ENCODE assay signal across 9 cellular contexts in the genomic region with DNA sequence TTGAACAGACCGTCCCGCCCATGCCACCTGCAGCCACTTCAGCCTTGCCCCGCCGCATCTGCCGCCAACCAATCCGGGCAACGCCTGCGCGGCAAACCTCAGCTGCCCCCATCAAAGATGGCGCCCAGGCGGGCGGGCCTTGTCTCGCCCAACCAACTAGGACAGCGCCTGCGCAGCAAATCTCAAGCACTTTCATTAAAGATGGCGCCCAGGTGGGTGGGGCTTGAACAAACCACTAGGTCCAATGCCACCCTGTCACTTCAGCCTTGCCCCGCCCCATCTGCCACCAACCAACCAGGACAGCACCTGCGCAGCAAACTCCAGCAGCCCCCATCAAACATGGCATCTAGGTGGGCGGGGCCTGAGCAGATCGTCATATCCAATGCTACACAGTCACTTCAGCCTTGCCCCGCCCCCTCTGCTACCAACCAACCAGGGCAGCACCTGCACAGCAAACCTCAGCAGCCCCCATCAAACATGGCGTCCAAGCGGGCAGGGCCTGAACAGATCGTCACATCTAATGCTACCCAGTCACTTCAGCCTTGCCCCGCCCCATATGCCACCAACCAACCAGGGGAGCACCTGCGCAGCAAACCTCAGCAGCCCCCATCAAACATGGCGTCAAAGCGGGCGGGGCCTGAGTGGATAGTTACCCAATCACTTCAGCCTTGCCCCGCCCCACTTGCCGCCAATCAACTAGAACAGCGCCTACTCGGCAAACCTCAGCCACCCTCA. TPM values are rescaled to one million over a fixed set of nuclear protein-coding genes. Genes with fewer than 3 reads are reported as not detected.
DNase-seq lines count a peak whose midpoint lies in the region; ATAC-seq and TF ChIP-seq lines count a peak whose summit lies in the region.
"Had no signal": no experiment of that assay in that cellular context is flagged by ENCODE, and none has a peak within 500 bp of the region (broad histone marks: within the 10 kb centered on the region; RNA-seq: fewer than 3 reads in every experiment).

No MANE protein-coding gene starts in this region.

- no peak for TF ChIP-seq CTCF in left ventricle myocardium inferior (IDR thresholded peaks at IDR 0.05; ENCODE audit: borderline replicate concordance)
- no peak for TF ChIP-seq CTCF in chondrocyte (IDR thresholded peaks at IDR 0.05)
- TF ChIP-seq CTCF in type B pancreatic cell (conservative IDR thresholded peaks at IDR 0.05): no peak
- no peak for TF ChIP-seq CTCF in RWPE1 (conservative IDR thresholded peaks at IDR 0.05; ENCODE audit: low read depth)

- peak; percentile 35 for DNase-seq in activated naive CD8-positive, alpha-beta T cell treated with anti-CD3 and anti-CD28 coated beads, Interleukin-2, amount 10 ng/mL, durations not matched to agents 7 days and 5 days
- DNase-seq in left ventricle myocardium inferior (peak; percentile 96), retina (peak; percentile 96), chondrocyte (ENCODE audit: low spot score) (no peak), type B pancreatic cell (ENCODE audit: extremely low spot score, unreplicated experiment) (no peak), RWPE1 (ENCODE audit: low spot score) (no peak)

- peak overlapping the region; percentile 94 for H3K27ac ChIP-seq in left ventricle myocardium inferior (replicated peaks)
- H3K27ac ChIP-seq in RWPE1: no peak overlapping the region
- H3K27ac ChIP-seq: cardiac muscle cell had no signal

- H3K9me3 ChIP-seq in left ventricle myocardium inferior (replicated peaks): no peaks in the 10 kb centered on the region

- H3K4me3 ChIP-seq in left ventricle myocardium inferior: peak overlapping the region; percentile 71
- H3K4me3 ChIP-seq: cardiac muscle cell had no signal

- intact Hi-C loops in left ventricle myocardium inferior (cut with micrococcal nuclease): no loop called here

- H3K4me1 Mint-ChIP-seq in activated naive CD8-positive, alpha-beta T cell treated with anti-CD3 and anti-CD28 coated beads, Interleukin-2, amount 10 ng/mL, durations not matched to agents 7 days and 5 days: peaks cover 4% of the 10 kb centered on the region
- H3K4me1 Mint-ChIP-seq in chondrocyte (ENCODE audit: low read depth) (no peaks in the 10 kb centered on the region), type B pancreatic cell (ENCODE audit: unreplicated experiment) (no peaks in the 10 kb centered on the region)

- POLR2A ChIA-PET in activated naive CD8-positive, alpha-beta T cell treated with anti-CD3 and anti-CD28 coated beads, Interleukin-2, amount 10 ng/mL, durations not matched to agents 7 days and 5 days (lab: Charles Lee): no interaction called here
- POLR2A ChIA-PET in RWPE1 (lab: Yijun Ruan, JAX; ENCODE audit: low non-redundant PET): no interaction called here

- CTCF ChIA-PET in RWPE1 (lab: Yijun Ruan, JAX): no interaction called here

- H3K27ac Mint-ChIP-seq in activated naive CD8-positive, alpha-beta T cell treated with anti-CD3 and anti-CD28 coated beads, Interleukin-2, amount 10 ng/mL, durations not matched to agents 7 days and 5 days: peak overlapping the region; percentile 43
- H3K27ac Mint-ChIP-seq in chondrocyte (ENCODE audit: unreplicated experiment) (no peak overlapping the region), type B pancreatic cell (no peak overlapping the region)

- ATAC-seq in GM21423 (IDR thresholded peaks at IDR 0.05; ENCODE audit: unreplicated experiment) (peak; percentile 34), HG03571 (IDR thresholded peaks at IDR 0.05; ENCODE audit: unreplicated experiment) (no peak)
- ATAC-seq in activated naive CD8-positive, alpha-beta T cell treated with anti-CD3 and anti-CD28 coated beads, Interleukin-2, amount 10 ng/mL, durations not matched to agents 7 days and 5 days (ENCODE audit: low read depth): peak; percentile 58

- H3K9me3 Mint-ChIP-seq in activated naive CD8-positive, alpha-beta T cell treated with anti-CD3 and anti-CD28 coated beads, Interleukin-2, amount 10 ng/mL, durations not matched to agents 7 days and 5 days: peaks cover 34% of the 10 kb centered on the region
- H3K9me3 Mint-ChIP-seq in chondrocyte (ENCODE audit: low read depth): peaks cover 43% of the 10 kb centered on the region
- peaks cover 17% of the 10 kb centered on the region for H3K9me3 Mint-ChIP-seq in type B pancreatic cell

- H3K36me3 Mint-ChIP-seq in activated naive CD8-positive, alpha-beta T cell treated with anti-CD3 and anti-CD28 coated beads, Interleukin-2, amount 10 ng/mL, durations not matched to agents 7 days and 5 days: peaks cover 7% of the 10 kb centered on the region
- H3K36me3 Mint-ChIP-seq in chondrocyte (ENCODE audit: low read depth) (peaks cover 1% of the 10 kb centered on the region), type B pancreatic cell (no peaks in the 10 kb centered on the region)

- peaks cover 6% of the 10 kb centered on the region for H3K27me3 Mint-ChIP-seq in activated naive CD8-positive, alpha-beta T cell treated with anti-CD3 and anti-CD28 coated beads, Interleukin-2, amount 10 ng/mL, durations not matched to agents 7 days and 5 days
- H3K27me3 Mint-ChIP-seq in chondrocyte (ENCODE audit: low read depth) (no peaks in the 10 kb centered on the region), type B pancreatic cell (no peaks in the 10 kb centered on the region)

- peaks cover 8% of the 10 kb centered on the region for H3K4me1 ChIP-seq in left ventricle myocardium inferior

- peak overlapping the region; percentile 15 for H3K4me3 Mint-ChIP-seq in activated naive CD8-positive, alpha-beta T cell treated with anti-CD3 and anti-CD28 coated beads, Interleukin-2, amount 10 ng/mL, durations not matched to agents 7 days and 5 days
- H3K4me3 Mint-ChIP-seq in chondrocyte (ENCODE audit: unreplicated experiment): no peak overlapping the region
- no peak overlapping the region for H3K4me3 Mint-ChIP-seq in type B pancreatic cell

- H3K36me3 ChIP-seq in left ventricle myocardium inferior: no peaks in the 10 kb centered on the region
- H3K36me3 ChIP-seq: cardiac muscle cell had no signal

- no peaks in the 10 kb centered on the region for H3K27me3 ChIP-seq in left ventricle myocardium inferior (ENCODE audit: low read depth)
- H3K27me3 ChIP-seq: cardiac muscle cell had no signal

RNA-seq across cellular contexts. Expression of gene PEG3, which starts 1.4 kb away (rescaled TPM):
- under 1 TPM; 0.06 TPM for total RNA-seq in activated naive CD8-positive, alpha-beta T cell treated with anti-CD3 and anti-CD28 coated beads, Interleukin-2, amount 10 ng/mL, durations not matched to agents 7 days and 5 days
- total RNA-seq in left ventricle myocardium inferior: 10.0 TPM
- not detected in 3 replicates for total RNA-seq in chondrocyte
- total RNA-seq in type B pancreatic cell (ENCODE audit: low replicate concordance): not detected in 2 replicates
- total RNA-seq: cardiac muscle cell had no signal

RNA-seq across cellular contexts. Expression of gene ZIM2, which starts 1.4 kb away (rescaled TPM):
- not detected for total RNA-seq in activated naive CD8-positive, alpha-beta T cell treated with anti-CD3 and anti-CD28 coated beads, Interleukin-2, amount 10 ng/mL, durations not matched to agents 7 days and 5 days
- 0.19 TPM for total RNA-seq in left ventricle myocardium inferior
- total RNA-seq in chondrocyte: not detected in 3 replicates
- total RNA-seq in type B pancreatic cell (ENCODE audit: low replicate concordance): not detected in 2 replicates
- total RNA-seq: cardiac muscle cell had no signal

Comparison
In these comparisons a context has a peak if more than half of its experiments do, and no peak if none do; other contexts are left out.
1. DNase-seq: peak in activated naive CD8-positive, alpha-beta T cell treated with anti-CD3 and anti-CD28 coated beads, Interleukin-2, amount 10 ng/mL, durations not matched to agents 7 days and 5 days (single experiment), left ventricle myocardium inferior (single experiment) and retina (single experiment); none in chondrocyte (single experiment), type B pancreatic cell (single experiment) and RWPE1 (single experiment).
2. RNA of gene PEG3, which starts 1.4 kb away (total RNA-seq): 10.0 TPM in left ventricle myocardium inferior (single experiment); 0.06 TPM in activated naive CD8-positive, alpha-beta T cell treated with anti-CD3 and anti-CD28 coated beads, Interleukin-2, amount 10 ng/mL, durations not matched to agents 7 days and 5 days, not detected in chondrocyte and not detected in type B pancreatic cell; every median in the first group is over 10 times any median in the second.